In the genomic region with DNA sequence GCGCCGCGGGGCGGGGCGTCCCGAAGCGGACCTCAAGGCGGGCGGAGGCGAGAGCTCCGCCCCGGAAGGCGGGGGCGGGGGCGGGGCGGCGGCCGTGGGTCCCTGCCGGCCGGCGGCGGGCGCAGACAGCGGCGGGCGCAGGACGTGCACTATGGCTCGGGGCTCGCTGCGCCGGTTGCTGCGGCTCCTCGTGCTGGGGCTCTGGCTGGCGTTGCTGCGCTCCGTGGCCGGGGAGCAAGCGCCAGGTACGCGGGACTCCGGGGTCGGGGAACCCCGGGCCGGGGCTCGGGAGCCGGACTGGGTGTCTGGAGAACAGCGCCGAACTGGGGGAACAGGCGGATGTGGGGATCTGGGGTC, we compare ENCODE assay signal across 8 cellular contexts. TPM values are rescaled to one million over a fixed set of nuclear protein-coding genes. Genes with fewer than 3 reads are reported as not detected.
A peak's percentile ranks its signal among the peaks of the same experiment; 100 is the strongest.
DNase-seq lines count a peak whose midpoint lies in the region; ATAC-seq and TF ChIP-seq lines count a peak whose summit lies in the region.

A gene with protein sequence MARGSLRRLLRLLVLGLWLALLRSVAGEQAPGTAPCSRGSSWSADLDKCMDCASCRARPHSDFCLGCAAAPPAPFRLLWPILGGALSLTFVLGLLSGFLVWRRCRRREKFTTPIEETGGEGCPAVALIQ (plus strand): TSS at position 122 of the 357 bp plus-strand sequence. CDS start 30 bp downstream, at position 152.

- H3K27me3 ChIP-seq in Peyer's patch, result no peaks in the 10 kb centered on the region

- H3K4me1 ChIP-seq in HEK293 (ENCODE audit: control insufficient read depth, insufficient read depth, low read length) (peaks cover 21% of the 10 kb centered on the region), Peyer's patch (peaks cover 11 to 49% (median 27%) of the 10 kb centered on the region in 4 donors)

- H3K4me1 Mint-ChIP-seq in natural killer cell treated with Interleukin-12 subunit alpha and Interleukin-12 subunit beta and Interleukin-15 and Interleukin-18, amount 100 ng/mL, for 72 hours (ENCODE audit: low read depth in 2 of 2), result peaks cover 32% of the 10 kb centered on the region in 2 donors

- H3K36me3 Mint-ChIP-seq in natural killer cell treated with Interleukin-12 subunit alpha and Interleukin-12 subunit beta and Interleukin-15 and Interleukin-18, amount 100 ng/mL, for 72 hours, result no peaks in the 10 kb centered on the region

- DNase-seq in COR-L47 (lab: John Stamatoyannopoulos, UW) (peak; percentile 39), Peyer's patch (peak; percentile 70 to 91 (median 90)), fibroblast of pulmonary artery (ENCODE audit: low read depth) (peak; percentile 65), HPDE6-E6E7 (ENCODE audit: extremely low spot score) (no peak)
- peak; percentile 57 for DNase-seq in activated effector memory CD4-positive, alpha-beta T cell treated with Interleukin-2 at 50 U/mL for 16 hours
- peak; percentile 87 for DNase-seq in natural killer cell treated with Interleukin-12 subunit alpha and Interleukin-12 subunit beta and Interleukin-15 and Interleukin-18, amount 100 ng/mL, for 72 hours (ENCODE audit: low spot score)

- H3K36me3 ChIP-seq in HEK293 (ENCODE audit: control insufficient read depth in 2 of 2, insufficient read depth in 1 of 2, low read length in 2 of 2), result no peaks in the 10 kb centered on the region
- H3K36me3 ChIP-seq in Peyer's patch, result no peaks in the 10 kb centered on the region

- TF ChIP-seq CTCF in HEK293 (tag by site-specific recombination; IDR thresholded peaks at IDR 0.05) (0 out of 2 replicates have a peak, but pooled peaks have one; percentile 28), Peyer's patch (IDR thresholded peaks at IDR 0.05) (peak in 3 of 6 experiments; percentile 21 to 34 (median 32)), fibroblast of pulmonary artery (IDR thresholded peaks at IDR 0.05; ENCODE audit: low read length, missing control alignments) (no peak)

- no peaks in the 10 kb centered on the region for H3K9me3 Mint-ChIP-seq in natural killer cell treated with Interleukin-12 subunit alpha and Interleukin-12 subunit beta and Interleukin-15 and Interleukin-18, amount 100 ng/mL, for 72 hours

- TF ChIP-seq POLR2A in Peyer's patch (IDR thresholded peaks at IDR 0.05), result peak; percentile 85 to 86

- POLR2A ChIA-PET in HEK293 (lab: Yijun Ruan, JAX), result interaction anchor here (0.5 to 11.9 kb wide), 21 partner anchors 8 to 1056 kb away, joined by 3 to 247 read pairs (median 6); partner anchors contain the start of genes FLYWCH1, KREMEN2, PAQR4 and PGP

- peak; percentile 64 to 74 for ATAC-seq in natural killer cell treated with Interleukin-12 subunit alpha and Interleukin-12 subunit beta and Interleukin-15 and Interleukin-18, amount 100 ng/mL, for 72 hours

- H3K27ac ChIP-seq in HEK293 (ENCODE audit: extremely low read depth, low read depth, low read length) (peak within 1 kb of the TSS; percentile 54), Peyer's patch (peak within 1 kb of the TSS; percentile 88 to 99 (median 96)), temporal lobe (ENCODE audit: low read depth, low read length) (peak within 1 kb of the TSS; percentile 69)

- no peaks in the 10 kb centered on the region for H3K27me3 Mint-ChIP-seq in natural killer cell treated with Interleukin-12 subunit alpha and Interleukin-12 subunit beta and Interleukin-15 and Interleukin-18, amount 100 ng/mL, for 72 hours

- peak within 1 kb of the TSS; percentile 88 for H3K4me3 Mint-ChIP-seq in natural killer cell treated with Interleukin-12 subunit alpha and Interleukin-12 subunit beta and Interleukin-15 and Interleukin-18, amount 100 ng/mL, for 72 hours

- peak within 1 kb of the TSS; percentile 87 to 90 for H3K27ac Mint-ChIP-seq in natural killer cell treated with Interleukin-12 subunit alpha and Interleukin-12 subunit beta and Interleukin-15 and Interleukin-18, amount 100 ng/mL, for 72 hours

- H3K4me3 ChIP-seq in HEK293 (ENCODE audit: low read depth, low read length) (peak within 1 kb of the TSS; percentile 75), Peyer's patch (peak within 1 kb of the TSS; percentile 59 to 79 (median 66)), fibroblast of pulmonary artery (replicated peaks; ENCODE audit: low read depth, low read length) (peak within 1 kb of the TSS; percentile 80)

- H3K9me3 ChIP-seq in HEK293 (ENCODE audit: control insufficient read depth, insufficient read depth, low read depth, low read length), result no peaks in the 10 kb centered on the region
- H3K9me3 ChIP-seq in Peyer's patch, result no peaks in the 10 kb centered on the region

- CTCF ChIA-PET in HEK293 (lab: Yijun Ruan, JAX), result interaction anchor here (1.1 to 4.1 kb wide), 6 partner anchors 8 to 18 kb away, joined by 3 to 41 read pairs (median 10); no protein-coding TSS in a partner anchor

TF ChIP-seq in HEK293, 187 proteins besides CTCF, POLR2A, EP300 and RAD21:
- TF ChIP-seq ZNF677 (tag by site-specific recombination; IDR thresholded peaks at IDR 0.05), result 0 out of 2 replicates have a peak, but pooled peaks have one; percentile 8
- TF ChIP-seq ZNF561 (tag by site-specific recombination; IDR thresholded peaks at IDR 0.05; ENCODE audit: borderline replicate concordance), result peak; percentile 22; the same call in 1 of the 2 replicates
- TF ChIP-seq ZSCAN5A (tag by site-specific recombination; IDR thresholded peaks at IDR 0.05), result 0 out of 2 replicates have a peak, but pooled peaks have one; percentile 42
- TF ChIP-seq ZNF600 (tag by site-specific recombination; IDR thresholded peaks at IDR 0.05), result peak; percentile 54; the same call in 1 of the 2 replicates
- TF ChIP-seq ZNF280D (tag by site-specific recombination; IDR thresholded peaks at IDR 0.05), result no peak
- peak; percentile 55; the same call in 1 of the 2 replicates for TF ChIP-seq ZBTB8A (tag by site-specific recombination; IDR thresholded peaks at IDR 0.05)
- TF ChIP-seq, protein P1, sequence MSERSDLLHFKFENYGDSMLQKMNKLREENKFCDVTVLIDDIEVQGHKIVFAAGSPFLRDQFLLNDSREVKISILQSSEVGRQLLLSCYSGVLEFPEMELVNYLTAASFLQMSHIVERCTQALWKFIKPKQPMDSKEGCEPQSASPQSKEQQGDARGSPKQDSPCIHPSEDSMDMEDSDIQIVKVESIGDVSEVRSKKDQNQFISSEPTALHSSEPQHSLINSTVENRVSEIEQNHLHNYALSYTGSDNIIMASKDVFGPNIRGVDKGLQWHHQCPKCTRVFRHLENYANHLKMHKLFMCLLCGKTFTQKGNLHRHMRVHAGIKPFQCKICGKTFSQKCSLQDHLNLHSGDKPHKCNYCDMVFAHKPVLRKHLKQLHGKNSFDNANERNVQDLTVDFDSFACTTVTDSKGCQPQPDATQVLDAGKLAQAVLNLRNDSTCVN (tag by site-specific recombination; optimal IDR thresholded peaks at IDR 0.05), result peak; percentile 24
- no peak for TF ChIP-seq ZNF670 (tag by site-specific recombination; IDR thresholded peaks at IDR 0.05; ENCODE audit: low read depth)
- TF ChIP-seq ZBTB1 (tag by site-specific recombination; IDR thresholded peaks at IDR 0.05), result no peak
- TF ChIP-seq, protein P2, sequence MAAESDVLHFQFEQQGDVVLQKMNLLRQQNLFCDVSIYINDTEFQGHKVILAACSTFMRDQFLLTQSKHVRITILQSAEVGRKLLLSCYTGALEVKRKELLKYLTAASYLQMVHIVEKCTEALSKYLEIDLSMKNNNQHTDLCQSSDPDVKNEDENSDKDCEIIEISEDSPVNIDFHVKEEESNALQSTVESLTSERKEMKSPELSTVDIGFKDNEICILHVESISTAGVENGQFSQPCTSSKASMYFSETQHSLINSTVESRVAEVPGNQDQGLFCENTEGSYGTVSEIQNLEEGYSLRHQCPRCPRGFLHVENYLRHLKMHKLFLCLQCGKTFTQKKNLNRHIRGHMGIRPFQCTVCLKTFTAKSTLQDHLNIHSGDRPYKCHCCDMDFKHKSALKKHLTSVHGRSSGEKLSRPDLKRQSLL (tag by site-specific recombination; IDR thresholded peaks at IDR 0.05), result 0 out of 2 replicates have a peak, but pooled peaks have one; percentile 5
- TF ChIP-seq MZF1 (tag by site-specific recombination; IDR thresholded peaks at IDR 0.05; ENCODE audit: borderline replicate concordance), result peak; percentile 64; the same call in 1 of the 2 replicates
TF ChIP-seq in HEK293: peak in this region for 8.

RNA-seq across cellular contexts. Expression of the gene that starts here (rescaled TPM):
- total RNA-seq in Peyer's patch, result 10 to 100 TPM in 3 of 4 donors, 1 to 10 TPM in 1; 4.1 to 56.4 (median 39.8) TPM
- 1 to 10 TPM; 6.4 to 6.5 TPM for total RNA-seq in natural killer cell treated with Interleukin-12 subunit alpha and Interleukin-12 subunit beta and Interleukin-15 and Interleukin-18, amount 100 ng/mL, for 72 hours
- total RNA-seq in temporal lobe, result 1.2 TPM
